1 cellular context compared by ENCODE assay signal in genomic region chr5:181267291-181267904, GRCh38.
TF ChIP-seq lines count a peak whose summit lies in the region.

No MANE protein-coding gene starts in this region.

TF ChIP-seq in K562, 482 proteins besides CTCF, POLR2A, EP300 and RAD21 (continued from another document):
- TF ChIP-seq ZNF395 (CRISPR knock-in tag; IDR thresholded peaks at IDR 0.05) = peak; percentile 53; the same call in 1 of the 2 replicates
